Comparison of ENCODE assay signal across 1 cellular context in genomic region chr16:10988164-10988803, GRCh38.
TF ChIP-seq lines count a peak whose summit lies in the region.

No MANE protein-coding gene starts in this region.

TF ChIP-seq in A549, 52 proteins besides CTCF, POLR2A, EP300 and RAD21 (continued from another document):
- no peak for TF ChIP-seq MAZ (IDR thresholded peaks at IDR 0.05; ENCODE audit: borderline replicate concordance, low read depth, low read length)
- no peak for TF ChIP-seq PBX3 (IDR thresholded peaks at IDR 0.05)
- no peak for TF ChIP-seq HDAC2 (IDR thresholded peaks at IDR 0.05)
- no peak for TF ChIP-seq KDM1A (IDR thresholded peaks at IDR 0.05; ENCODE audit: low read depth)
- TF ChIP-seq KDM5A (IDR thresholded peaks at IDR 0.05) = no peak
TF ChIP-seq in A549: peak in this region for 0.
